ENCODE assay signal across 17 cellular contexts in genomic region chr11:115126092-115126491, GRCh38.
DNase-seq lines count a peak whose midpoint lies in the region; ATAC-seq and FAIRE-seq lines count a peak whose summit lies in the region.
"Had no signal": no experiment of that assay in that cellular context is flagged by ENCODE, and none has a peak within 500 bp of the region (broad histone marks: within the 10 kb centered on the region; RNA-seq: fewer than 3 reads in every experiment).

No MANE protein-coding gene starts in this region.

- DNase-seq in GM19239 (ENCODE audit: insufficient read length, low spot score) (peak; percentile 10), mesendoderm (no peak), MG63 (no peak), NCI-H69 (lab: John Stamatoyannopoulos, UW) (no peak)
- DNase-seq in activated CD8-positive, alpha-beta memory T cell treated with anti-CD3 and anti-CD28 coated beads, Interleukin-2, amount 10 ng/mL, durations not matched to agents 7 days and 5 days: no peak
- DNase-seq in stimulated activated CD4-positive, alpha-beta T cell treated with anti-CD3 and anti-CD28 coated beads, Interleukin-12 subunit alpha, Interleukin-12 subunit beta, amount 100 ng/mL, for 4 hours: no peak
- DNase-seq: CD4-positive, alpha-beta T cell; mammary epithelial cell; NCI-H1694 treated with DMSO at 0.1 percent for 48 hours; tibial artery had no signal

- CTCF ChIA-PET in activated CD8-positive, alpha-beta memory T cell treated with anti-CD3 and anti-CD28 coated beads, Interleukin-2, amount 10 ng/mL, durations not matched to agents 7 days and 5 days (lab: Charles Lee): no interaction called here

- H3K9me3 Mint-ChIP-seq in activated CD8-positive, alpha-beta memory T cell treated with anti-CD3 and anti-CD28 coated beads, Interleukin-2, amount 10 ng/mL, durations not matched to agents 7 days and 5 days (ENCODE audit: low read depth): no peaks in the 10 kb centered on the region
- H3K9me3 Mint-ChIP-seq: CD4-positive, alpha-beta T cell had no signal

- H3K27me3 Mint-ChIP-seq in activated CD8-positive, alpha-beta memory T cell treated with anti-CD3 and anti-CD28 coated beads, Interleukin-2, amount 10 ng/mL, durations not matched to agents 7 days and 5 days: peaks cover 3% of the 10 kb centered on the region

- H4K5ac ChIP-seq in mesendoderm (ENCODE audit: low read length): no peak overlapping the region

- H2BK15ac ChIP-seq in mesendoderm (replicated peaks; ENCODE audit: low read depth): no peak overlapping the region

- no peak overlapping the region for H3K9ac ChIP-seq in mesendoderm (ENCODE audit: low read length)
- H3K9ac ChIP-seq: KMS-11 had no signal

- H3K27ac Mint-ChIP-seq in activated CD8-positive, alpha-beta memory T cell treated with anti-CD3 and anti-CD28 coated beads, Interleukin-2, amount 10 ng/mL, durations not matched to agents 7 days and 5 days: no peak overlapping the region
- H3K27ac Mint-ChIP-seq: CD4-positive, alpha-beta T cell had no signal

- H2BK120ac ChIP-seq in mesendoderm (ENCODE audit: low read depth, low read length): no peak overlapping the region

- H3K27ac ChIP-seq in mesendoderm (ENCODE audit: low read depth, low read length): no peak overlapping the region
- H3K27ac ChIP-seq: esophagus muscularis mucosa, KMS-11, SJSA1, tibial artery had no signal

- no peaks in the 10 kb centered on the region for H3K9me3 ChIP-seq in MG63
- H3K9me3 ChIP-seq: esophagus muscularis mucosa, SJSA1, tibial artery had no signal

- H2BK5ac ChIP-seq in mesendoderm (ENCODE audit: low read length): no peak overlapping the region

- H3K36me3 ChIP-seq in mesendoderm (ENCODE audit: control insufficient read depth, insufficient read depth, low read length) (no peaks in the 10 kb centered on the region), MG63 (no peaks in the 10 kb centered on the region)
- H3K36me3 ChIP-seq: esophagus muscularis mucosa, SJSA1, tibial artery had no signal

- H3K27me3 ChIP-seq in mesendoderm (ENCODE audit: insufficient read depth, low read length, poor library complexity) (no peaks in the 10 kb centered on the region), MG63 (no peaks in the 10 kb centered on the region)
- H3K27me3 ChIP-seq: esophagus muscularis mucosa, SJSA1, tibial artery had no signal

- H2AK5ac ChIP-seq in mesendoderm (ENCODE audit: low read length): no peak overlapping the region

- no peak overlapping the region for H3K56ac ChIP-seq in mesendoderm (ENCODE audit: low read length)

- no peaks in the 10 kb centered on the region for H3K79me1 ChIP-seq in mesendoderm (ENCODE audit: low read length)

- no peak overlapping the region for H3K4me3 Mint-ChIP-seq in activated CD8-positive, alpha-beta memory T cell treated with anti-CD3 and anti-CD28 coated beads, Interleukin-2, amount 10 ng/mL, durations not matched to agents 7 days and 5 days
- H3K4me3 Mint-ChIP-seq: CD4-positive, alpha-beta T cell had no signal

- peak; percentile 35 for FAIRE-seq in GM19239 (lab: Jason Lieb, UNC)
- FAIRE-seq: G401.6 had no signal

- no peaks in the 10 kb centered on the region for H3K4me1 Mint-ChIP-seq in activated CD8-positive, alpha-beta memory T cell treated with anti-CD3 and anti-CD28 coated beads, Interleukin-2, amount 10 ng/mL, durations not matched to agents 7 days and 5 days

- no peaks in the 10 kb centered on the region for H3K79me2 ChIP-seq in mesendoderm (ENCODE audit: control insufficient read depth, insufficient read depth, low read length)

- no CpG with 5 or more reads among the region's 2 CpGs for WGBS in mesendoderm (ENCODE audit: extremely low coverage, insufficient coverage, low lambda C conversion rate)

- H3K4me1 ChIP-seq in mesendoderm (ENCODE audit: control insufficient read depth, low read depth, low read length): peaks cover 2% of the 10 kb centered on the region
- H3K4me1 ChIP-seq: esophagus muscularis mucosa, SJSA1, tibial artery had no signal

- no peak overlapping the region for H3K4me2 ChIP-seq in mesendoderm (ENCODE audit: low read length)
- H3K4me2 ChIP-seq: KMS-11, smooth muscle cell had no signal

- H3K4me3 ChIP-seq in mesendoderm (ENCODE audit: low read length): no peak overlapping the region
- H3K4me3 ChIP-seq in MG63: no peak overlapping the region
- H3K4me3 ChIP-seq: esophagus muscularis mucosa, SJSA1, smooth muscle cell, tibial artery had no signal

- H3K4ac ChIP-seq in mesendoderm (ENCODE audit: low read depth, low read length): no peak overlapping the region

- H3K23ac ChIP-seq in mesendoderm (ENCODE audit: low read length): peak overlapping the region; percentile 60

- no peak overlapping the region for H4K8ac ChIP-seq in mesendoderm (ENCODE audit: low read depth, low read length)

- H3K36me3 Mint-ChIP-seq in activated CD8-positive, alpha-beta memory T cell treated with anti-CD3 and anti-CD28 coated beads, Interleukin-2, amount 10 ng/mL, durations not matched to agents 7 days and 5 days: no peaks in the 10 kb centered on the region

- no peak overlapping the region for H3K18ac ChIP-seq in mesendoderm (ENCODE audit: low read length)

- ATAC-seq in GM21737 (IDR thresholded peaks at IDR 0.05; ENCODE audit: unreplicated experiment): peak; percentile 25
- ATAC-seq in HG03108 (IDR thresholded peaks at IDR 0.05; ENCODE audit: unreplicated experiment): peak; percentile 20
- ATAC-seq in activated CD8-positive, alpha-beta memory T cell treated with anti-CD3 and anti-CD28 coated beads, Interleukin-2, amount 10 ng/mL, durations not matched to agents 7 days and 5 days: no peak
